1 cellular context compared by ENCODE assay signal in the genomic region with DNA sequence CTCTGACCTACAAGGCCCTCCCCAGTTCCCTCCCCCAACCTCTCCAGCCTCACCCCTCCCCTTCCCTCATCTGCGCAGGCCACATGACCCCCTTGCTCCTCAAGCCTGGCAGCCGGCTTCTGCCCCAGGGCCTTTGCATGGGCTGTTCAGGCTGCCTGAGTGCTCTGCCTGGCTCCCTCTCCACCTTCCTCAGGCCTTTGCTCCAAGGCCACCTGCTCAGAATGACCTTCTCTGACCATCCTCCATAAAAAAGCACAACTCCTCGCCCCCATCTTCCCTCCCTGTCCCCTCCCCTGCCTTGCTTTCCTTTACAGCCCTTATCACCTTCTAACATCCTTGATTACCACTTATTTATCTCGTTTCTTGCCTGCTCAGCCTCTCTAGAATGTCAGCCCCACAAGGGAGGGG.
TF ChIP-seq lines count a peak whose summit lies in the region.

No MANE protein-coding gene starts in this region.

TF ChIP-seq in K562, 482 proteins besides CTCF, POLR2A, EP300 and RAD21 (continued from another document and continues in another):
- TF ChIP-seq, protein P1, sequence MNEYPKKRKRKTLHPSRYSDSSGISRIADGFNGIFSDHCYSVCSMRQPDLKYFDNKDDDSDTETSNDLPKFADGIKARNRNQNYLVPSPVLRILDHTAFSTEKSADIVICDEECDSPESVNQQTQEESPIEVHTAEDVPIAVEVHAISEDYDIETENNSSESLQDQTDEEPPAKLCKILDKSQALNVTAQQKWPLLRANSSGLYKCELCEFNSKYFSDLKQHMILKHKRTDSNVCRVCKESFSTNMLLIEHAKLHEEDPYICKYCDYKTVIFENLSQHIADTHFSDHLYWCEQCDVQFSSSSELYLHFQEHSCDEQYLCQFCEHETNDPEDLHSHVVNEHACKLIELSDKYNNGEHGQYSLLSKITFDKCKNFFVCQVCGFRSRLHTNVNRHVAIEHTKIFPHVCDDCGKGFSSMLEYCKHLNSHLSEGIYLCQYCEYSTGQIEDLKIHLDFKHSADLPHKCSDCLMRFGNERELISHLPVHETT (CRISPR knock-in tag; conservative IDR thresholded peaks at IDR 0.05 in 1 of 2, IDR thresholded peaks at IDR 0.05 in 1 of 2), result no peak
- TF ChIP-seq KDM5B (IDR thresholded peaks at IDR 0.05; ENCODE audit: insufficient replicate concordance, low read depth, low read length), result no peak
- TF ChIP-seq NFIC (IDR thresholded peaks at IDR 0.05), result peak; percentile 49
- TF ChIP-seq MTA3 (IDR thresholded peaks at IDR 0.05; ENCODE audit: borderline replicate concordance), result no peak
- TF ChIP-seq PTBP1 (IDR thresholded peaks at IDR 0.05; ENCODE audit: low read depth, low read length), result peak; percentile 93
- no peak for TF ChIP-seq TFAM (CRISPR knock-in tag; conservative IDR thresholded peaks at IDR 0.05)
- peak in 1 of 2 experiments; percentile 73; a peak in 2 of 4 replicates for TF ChIP-seq HDAC1 (IDR thresholded peaks at IDR 0.05)
- no peak for TF ChIP-seq MAFK (IDR thresholded peaks at IDR 0.05; ENCODE audit: low read length)
- TF ChIP-seq IFI16 (CRISPR knock-in tag; IDR thresholded peaks at IDR 0.05), result no peak
- TF ChIP-seq, protein P2, sequence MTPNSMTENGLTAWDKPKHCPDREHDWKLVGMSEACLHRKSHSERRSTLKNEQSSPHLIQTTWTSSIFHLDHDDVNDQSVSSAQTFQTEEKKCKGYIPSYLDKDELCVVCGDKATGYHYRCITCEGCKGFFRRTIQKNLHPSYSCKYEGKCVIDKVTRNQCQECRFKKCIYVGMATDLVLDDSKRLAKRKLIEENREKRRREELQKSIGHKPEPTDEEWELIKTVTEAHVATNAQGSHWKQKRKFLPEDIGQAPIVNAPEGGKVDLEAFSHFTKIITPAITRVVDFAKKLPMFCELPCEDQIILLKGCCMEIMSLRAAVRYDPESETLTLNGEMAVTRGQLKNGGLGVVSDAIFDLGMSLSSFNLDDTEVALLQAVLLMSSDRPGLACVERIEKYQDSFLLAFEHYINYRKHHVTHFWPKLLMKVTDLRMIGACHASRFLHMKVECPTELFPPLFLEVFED (CRISPR knock-in tag; conservative IDR thresholded peaks at IDR 0.05), result no peak
- no peak for TF ChIP-seq TAF15 (IDR thresholded peaks at IDR 0.05; ENCODE audit: low read depth, low read length)
- no peak for TF ChIP-seq ZNF445 (CRISPR knock-in tag; IDR thresholded peaks at IDR 0.05; ENCODE audit: low read depth)
- TF ChIP-seq HMGN3 (IDR thresholded peaks at IDR 0.05; ENCODE audit: borderline replicate concordance, extremely low read depth, insufficient read length, low read depth, low read length), result peak; percentile 46
- no peak for TF ChIP-seq ZSCAN29 (IDR thresholded peaks at IDR 0.05)
- TF ChIP-seq, protein P3, sequence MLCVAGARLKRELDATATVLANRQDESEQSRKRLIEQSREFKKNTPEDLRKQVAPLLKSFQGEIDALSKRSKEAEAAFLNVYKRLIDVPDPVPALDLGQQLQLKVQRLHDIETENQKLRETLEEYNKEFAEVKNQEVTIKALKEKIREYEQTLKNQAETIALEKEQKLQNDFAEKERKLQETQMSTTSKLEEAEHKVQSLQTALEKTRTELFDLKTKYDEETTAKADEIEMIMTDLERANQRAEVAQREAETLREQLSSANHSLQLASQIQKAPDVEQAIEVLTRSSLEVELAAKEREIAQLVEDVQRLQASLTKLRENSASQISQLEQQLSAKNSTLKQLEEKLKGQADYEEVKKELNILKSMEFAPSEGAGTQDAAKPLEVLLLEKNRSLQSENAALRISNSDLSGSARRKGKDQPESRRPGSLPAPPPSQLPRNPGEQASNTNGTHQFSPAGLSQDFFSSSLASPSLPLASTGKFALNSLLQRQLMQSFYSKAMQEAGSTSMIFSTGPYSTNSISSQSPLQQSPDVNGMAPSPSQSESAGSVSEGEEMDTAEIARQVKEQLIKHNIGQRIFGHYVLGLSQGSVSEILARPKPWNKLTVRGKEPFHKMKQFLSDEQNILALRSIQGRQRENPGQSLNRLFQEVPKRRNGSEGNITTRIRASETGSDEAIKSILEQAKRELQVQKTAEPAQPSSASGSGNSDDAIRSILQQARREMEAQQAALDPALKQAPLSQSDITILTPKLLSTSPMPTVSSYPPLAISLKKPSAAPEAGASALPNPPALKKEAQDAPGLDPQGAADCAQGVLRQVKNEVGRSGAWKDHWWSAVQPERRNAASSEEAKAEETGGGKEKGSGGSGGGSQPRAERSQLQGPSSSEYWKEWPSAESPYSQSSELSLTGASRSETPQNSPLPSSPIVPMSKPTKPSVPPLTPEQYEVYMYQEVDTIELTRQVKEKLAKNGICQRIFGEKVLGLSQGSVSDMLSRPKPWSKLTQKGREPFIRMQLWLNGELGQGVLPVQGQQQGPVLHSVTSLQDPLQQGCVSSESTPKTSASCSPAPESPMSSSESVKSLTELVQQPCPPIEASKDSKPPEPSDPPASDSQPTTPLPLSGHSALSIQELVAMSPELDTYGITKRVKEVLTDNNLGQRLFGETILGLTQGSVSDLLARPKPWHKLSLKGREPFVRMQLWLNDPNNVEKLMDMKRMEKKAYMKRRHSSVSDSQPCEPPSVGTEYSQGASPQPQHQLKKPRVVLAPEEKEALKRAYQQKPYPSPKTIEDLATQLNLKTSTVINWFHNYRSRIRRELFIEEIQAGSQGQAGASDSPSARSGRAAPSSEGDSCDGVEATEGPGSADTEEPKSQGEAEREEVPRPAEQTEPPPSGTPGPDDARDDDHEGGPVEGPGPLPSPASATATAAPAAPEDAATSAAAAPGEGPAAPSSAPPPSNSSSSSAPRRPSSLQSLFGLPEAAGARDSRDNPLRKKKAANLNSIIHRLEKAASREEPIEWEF (CRISPR knock-in tag; IDR thresholded peaks at IDR 0.05), result no peak
- TF ChIP-seq, protein P4, sequence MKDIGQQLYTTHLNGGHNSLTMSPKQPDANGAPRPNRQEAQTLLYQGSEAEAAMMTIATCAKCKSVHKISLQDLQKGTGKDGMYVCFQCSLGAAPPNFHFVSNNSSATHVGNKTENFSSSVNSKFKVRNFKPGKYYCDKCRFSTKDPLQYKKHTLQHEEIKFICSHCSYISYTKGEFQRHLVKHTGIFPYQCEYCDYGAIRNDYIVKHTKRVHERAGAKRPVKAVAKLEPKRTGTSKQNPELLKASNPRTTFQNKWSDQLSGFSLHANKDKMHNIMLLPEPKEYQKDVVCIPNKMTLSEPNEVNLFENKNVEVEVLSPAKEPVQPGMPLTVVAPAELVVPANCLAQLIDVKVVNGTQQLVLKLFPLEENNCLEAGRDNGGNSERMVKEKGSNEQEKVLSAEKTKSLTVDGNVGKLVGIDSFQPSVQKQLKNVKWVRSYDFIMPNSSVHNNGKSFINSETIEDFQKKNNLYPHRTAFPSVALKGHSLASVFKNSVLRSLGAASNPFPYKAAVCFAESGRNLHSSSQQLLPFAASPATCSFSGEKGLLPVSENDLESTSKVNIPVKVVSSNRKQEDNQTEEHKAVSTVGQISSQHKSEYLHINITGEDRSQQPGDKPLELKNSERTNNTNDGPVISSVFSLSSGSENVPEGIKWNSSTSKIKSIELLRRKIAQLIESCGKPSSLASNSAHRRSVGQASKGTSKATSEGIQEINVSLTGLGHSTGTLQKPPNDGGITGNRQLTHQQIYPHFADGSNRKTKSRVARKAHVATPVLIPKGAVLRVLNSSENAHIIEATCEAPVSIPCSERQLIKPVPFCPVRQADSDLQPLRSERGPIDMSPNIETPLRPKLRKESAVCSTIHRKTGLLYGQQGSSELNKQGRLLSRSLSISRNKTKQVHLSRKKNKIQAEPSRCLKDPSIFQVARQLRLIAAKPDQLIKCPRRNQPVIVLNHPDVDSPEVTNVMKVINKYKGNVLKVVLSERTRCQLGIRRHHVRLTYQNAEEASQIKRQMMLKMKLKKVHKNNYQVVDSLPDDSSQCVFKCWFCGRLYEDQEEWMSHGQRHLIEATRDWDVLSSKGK (CRISPR knock-in tag; IDR thresholded peaks at IDR 0.05), result no peak
- no peak for TF ChIP-seq SAFB2 (IDR thresholded peaks at IDR 0.05; ENCODE audit: borderline replicate concordance, low read depth, low read length, severe bottlenecking)
- no peak for TF ChIP-seq ZNF121 (CRISPR knock-in tag; conservative IDR thresholded peaks at IDR 0.05)
- peak; percentile 70; the same call in 1 of the 2 replicates for TF ChIP-seq SMARCE1 (IDR thresholded peaks at IDR 0.05)
- TF ChIP-seq, protein P5, sequence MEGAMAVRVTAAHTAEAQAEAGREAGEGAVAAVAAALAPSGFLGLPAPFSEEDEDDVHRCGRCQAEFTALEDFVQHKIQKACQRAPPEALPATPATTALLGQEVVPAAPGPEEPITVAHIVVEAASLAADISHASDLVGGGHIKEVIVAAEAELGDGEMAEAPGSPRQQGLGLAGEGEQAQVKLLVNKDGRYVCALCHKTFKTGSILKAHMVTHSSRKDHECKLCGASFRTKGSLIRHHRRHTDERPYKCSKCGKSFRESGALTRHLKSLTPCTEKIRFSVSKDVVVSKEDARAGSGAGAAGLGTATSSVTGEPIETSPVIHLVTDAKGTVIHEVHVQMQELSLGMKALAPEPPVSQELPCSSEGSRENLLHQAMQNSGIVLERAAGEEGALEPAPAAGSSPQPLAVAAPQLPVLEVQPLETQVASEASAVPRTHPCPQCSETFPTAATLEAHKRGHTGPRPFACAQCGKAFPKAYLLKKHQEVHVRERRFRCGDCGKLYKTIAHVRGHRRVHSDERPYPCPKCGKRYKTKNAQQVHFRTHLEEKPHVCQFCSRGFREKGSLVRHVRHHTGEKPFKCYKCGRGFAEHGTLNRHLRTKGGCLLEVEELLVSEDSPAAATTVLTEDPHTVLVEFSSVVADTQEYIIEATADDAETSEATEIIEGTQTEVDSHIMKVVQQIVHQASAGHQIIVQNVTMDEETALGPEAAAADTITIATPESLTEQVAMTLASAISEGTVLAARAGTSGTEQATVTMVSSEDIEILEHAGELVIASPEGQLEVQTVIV (CRISPR knock-in tag; IDR thresholded peaks at IDR 0.05; ENCODE audit: borderline replicate concordance), result no peak
- TF ChIP-seq NCOA6 (IDR thresholded peaks at IDR 0.05), result no peak
- peak; percentile 86 for TF ChIP-seq CBFA2T3 (IDR thresholded peaks at IDR 0.05)
- TF ChIP-seq YBX1 (IDR thresholded peaks at IDR 0.05), result no peak
- no peak for TF ChIP-seq SIN3B (IDR thresholded peaks at IDR 0.05; ENCODE audit: low read depth)
- TF ChIP-seq TOE1 (IDR thresholded peaks at IDR 0.05; ENCODE audit: borderline replicate concordance), result peak; percentile 58; the same call in 1 of the 2 replicates
- no peak for TF ChIP-seq TOE1 (CRISPR knock-in tag; IDR thresholded peaks at IDR 0.05; ENCODE audit: borderline replicate concordance, low read depth)
- no peak for TF ChIP-seq TARDBP (IDR thresholded peaks at IDR 0.05)
- TF ChIP-seq, protein P6, sequence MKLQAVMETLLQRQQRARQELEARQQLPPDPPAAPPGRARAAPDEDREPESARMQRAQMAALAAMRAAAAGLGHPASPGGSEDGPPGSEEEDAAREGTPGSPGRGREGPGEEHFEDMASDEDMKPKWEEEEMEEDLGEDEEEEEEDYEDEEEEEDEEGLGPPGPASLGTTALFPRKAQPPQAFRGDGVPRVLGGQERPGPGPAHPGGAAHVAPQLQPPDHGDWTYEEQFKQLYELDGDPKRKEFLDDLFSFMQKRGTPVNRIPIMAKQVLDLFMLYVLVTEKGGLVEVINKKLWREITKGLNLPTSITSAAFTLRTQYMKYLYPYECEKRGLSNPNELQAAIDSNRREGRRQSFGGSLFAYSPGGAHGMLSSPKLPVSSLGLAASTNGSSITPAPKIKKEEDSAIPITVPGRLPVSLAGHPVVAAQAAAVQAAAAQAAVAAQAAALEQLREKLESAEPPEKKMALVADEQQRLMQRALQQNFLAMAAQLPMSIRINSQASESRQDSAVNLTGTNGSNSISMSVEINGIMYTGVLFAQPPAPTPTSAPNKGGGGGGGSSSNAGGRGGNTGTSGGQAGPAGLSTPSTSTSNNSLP (IDR thresholded peaks at IDR 0.05; ENCODE audit: borderline replicate concordance, low read depth, low read length), result 0 out of 2 replicates have a peak, but pooled peaks have one; percentile 25
- TF ChIP-seq, protein P7, sequence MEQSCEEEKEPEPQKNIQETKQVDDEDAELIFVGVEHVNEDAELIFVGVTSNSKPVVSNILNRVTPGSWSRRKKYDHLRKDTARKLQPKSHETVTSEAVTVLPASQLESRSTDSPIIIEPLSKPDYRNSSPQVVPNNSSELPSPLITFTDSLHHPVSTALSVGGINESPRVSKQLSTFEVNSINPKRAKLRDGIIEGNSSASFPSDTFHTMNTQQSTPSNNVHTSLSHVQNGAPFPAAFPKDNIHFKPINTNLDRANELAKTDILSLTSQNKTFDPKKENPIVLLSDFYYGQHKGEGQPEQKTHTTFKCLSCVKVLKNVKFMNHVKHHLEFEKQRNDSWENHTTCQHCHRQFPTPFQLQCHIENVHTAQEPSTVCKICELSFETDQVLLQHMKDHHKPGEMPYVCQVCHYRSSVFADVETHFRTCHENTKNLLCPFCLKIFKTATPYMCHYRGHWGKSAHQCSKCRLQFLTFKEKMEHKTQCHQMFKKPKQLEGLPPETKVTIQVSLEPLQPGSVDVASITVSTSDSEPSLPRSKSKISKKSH (CRISPR knock-in tag; IDR thresholded peaks at IDR 0.05), result no peak
- no peak for TF ChIP-seq ZC3H8 (IDR thresholded peaks at IDR 0.05)
- TF ChIP-seq CBX1 (IDR thresholded peaks at IDR 0.05; ENCODE audit: low read depth), result no peak
- no peak for TF ChIP-seq CHD4 (IDR thresholded peaks at IDR 0.05; ENCODE audit: insufficient read depth, insufficient replicate concordance, low read depth, low read length, poor library complexity, severe bottlenecking)
- TF ChIP-seq CAMTA2 (CRISPR knock-in tag; conservative IDR thresholded peaks at IDR 0.05), result no peak
- TF ChIP-seq TRIM28 (IDR thresholded peaks at IDR 0.05), result no peak
- no peak for TF ChIP-seq ZNF253 (CRISPR knock-in tag; conservative IDR thresholded peaks at IDR 0.05)
- TF ChIP-seq ZNF324 (CRISPR knock-in tag; IDR thresholded peaks at IDR 0.05), result no peak
- TF ChIP-seq, protein P8, sequence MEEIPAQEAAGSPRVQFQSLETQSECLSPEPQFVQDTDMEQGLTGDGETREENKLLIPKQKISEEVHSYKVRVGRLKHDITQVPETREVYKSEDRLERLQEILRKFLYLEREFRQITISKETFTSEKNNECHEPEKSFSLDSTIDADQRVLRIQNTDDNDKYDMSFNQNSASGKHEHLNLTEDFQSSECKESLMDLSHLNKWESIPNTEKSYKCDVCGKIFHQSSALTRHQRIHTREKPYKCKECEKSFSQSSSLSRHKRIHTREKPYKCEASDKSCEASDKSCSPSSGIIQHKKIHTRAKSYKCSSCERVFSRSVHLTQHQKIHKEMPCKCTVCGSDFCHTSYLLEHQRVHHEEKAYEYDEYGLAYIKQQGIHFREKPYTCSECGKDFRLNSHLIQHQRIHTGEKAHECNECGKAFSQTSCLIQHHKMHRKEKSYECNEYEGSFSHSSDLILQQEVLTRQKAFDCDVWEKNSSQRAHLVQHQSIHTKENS (CRISPR knock-in tag; IDR thresholded peaks at IDR 0.05), result no peak
- TF ChIP-seq, protein P9, sequence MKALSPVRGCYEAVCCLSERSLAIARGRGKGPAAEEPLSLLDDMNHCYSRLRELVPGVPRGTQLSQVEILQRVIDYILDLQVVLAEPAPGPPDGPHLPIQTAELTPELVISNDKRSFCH (CRISPR knock-in tag; IDR thresholded peaks at IDR 0.05), result no peak
- TF ChIP-seq, protein P9 (tag; IDR thresholded peaks at IDR 0.05), result peak; percentile 53; the same call in 1 of the 2 replicates
- no peak for TF ChIP-seq KAT8 (IDR thresholded peaks at IDR 0.05; ENCODE audit: low read depth)
- TF ChIP-seq HMG20A (CRISPR knock-in tag; conservative IDR thresholded peaks at IDR 0.05), result no peak
- no peak for TF ChIP-seq SMAD4 (CRISPR knock-in tag; conservative IDR thresholded peaks at IDR 0.05)
- no peak for TF ChIP-seq PTRF (tag; IDR thresholded peaks at IDR 0.05)
- 0 out of 2 replicates have a peak, but pooled peaks have one; percentile 36 for TF ChIP-seq ZFX (CRISPR knock-in tag; IDR thresholded peaks at IDR 0.05)
- peak; percentile 74; the same call in 1 of the 2 replicates for TF ChIP-seq RAD51 (IDR thresholded peaks at IDR 0.05; ENCODE audit: borderline replicate concordance, low read depth)
- no peak for TF ChIP-seq HLTF (IDR thresholded peaks at IDR 0.05)
- TF ChIP-seq SETDB1 (IDR thresholded peaks at IDR 0.05; ENCODE audit: low read length), result no peak
